Comparison of ENCODE assay signal across 8 cellular contexts in the genomic region with DNA sequence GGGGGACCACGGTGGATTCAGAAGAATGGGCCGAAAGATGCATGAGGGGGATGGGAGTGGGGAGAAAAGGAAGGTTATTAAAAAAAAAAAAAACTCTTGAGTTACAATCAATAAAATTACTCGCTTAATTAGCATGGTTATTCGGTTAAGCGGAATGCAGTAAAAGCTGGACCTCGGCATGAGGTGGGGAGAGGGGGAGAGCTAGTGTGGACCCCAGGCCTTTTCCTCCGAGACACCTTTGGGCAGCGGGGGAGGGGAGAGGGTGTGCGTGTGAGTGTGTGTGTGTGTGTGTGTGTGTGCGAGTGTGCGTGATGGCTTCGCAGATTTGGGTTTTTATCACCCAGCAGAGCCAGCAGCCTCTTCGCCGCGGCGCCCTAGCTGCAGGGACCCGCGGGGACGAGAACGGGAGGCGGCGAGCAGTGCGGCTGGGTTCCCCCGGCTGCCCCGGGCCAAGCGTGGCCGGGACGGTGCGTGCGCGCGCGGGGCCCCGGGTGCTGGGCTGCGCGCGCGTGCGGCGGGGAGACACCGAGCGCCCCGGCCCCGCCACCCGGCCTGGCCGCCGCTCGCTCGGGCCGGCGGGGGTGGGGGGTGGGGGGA. TPM values are rescaled to one million over a fixed set of nuclear protein-coding genes. Genes with fewer than 3 reads are reported as not detected.
A peak's percentile ranks its signal among the peaks of the same experiment; 100 is the strongest.
DNase-seq lines count a peak whose midpoint lies in the region; TF ChIP-seq lines count a peak whose summit lies in the region.

No MANE protein-coding gene starts in this region.

- H3K36me3 Mint-ChIP-seq in CD14-positive monocyte (peaks cover 3 to 9% of the 10 kb centered on the region in 2 donors), nephron progenitor cell (ENCODE audit: low read depth) (peaks cover 7% of the 10 kb centered on the region)

- H3K27ac Mint-ChIP-seq in CD14-positive monocyte (peak overlapping the region; percentile 38 to 88 (median 80)), nephron progenitor cell (peak overlapping the region; percentile 98)

- H3K9me3 Mint-ChIP-seq in CD14-positive monocyte: no peaks in the 10 kb centered on the region
- no peaks in the 10 kb centered on the region for H3K9me3 Mint-ChIP-seq in nephron progenitor cell

- peak overlapping the region; percentile 76 for H3K4me3 ChIP-seq in NB4 (ENCODE audit: low read depth, low read length)

- H3K4me3 Mint-ChIP-seq in CD14-positive monocyte: peak overlapping the region; percentile 92 to 93
- peak overlapping the region; percentile 96 for H3K4me3 Mint-ChIP-seq in nephron progenitor cell

- H3K27me3 Mint-ChIP-seq in CD14-positive monocyte (ENCODE audit: low read depth in 3 of 3): peaks cover 0 to 2% (median 2%) of the 10 kb centered on the region in 3 donors
- peaks cover 13% of the 10 kb centered on the region for H3K27me3 Mint-ChIP-seq in nephron progenitor cell (ENCODE audit: low read depth, poor library complexity)

- TF ChIP-seq POLR2A in NB4 (IDR thresholded peaks at IDR 0.05; ENCODE audit: extremely low read depth, insufficient read length): no peak

- DNase-seq in CD14-positive monocyte (ENCODE audit: low spot score) (no peak), NB4 (ENCODE audit: low read depth) (peak; percentile 70), dermis blood vessel endothelial cell (peak; percentile 32), nephron progenitor cell (peak; percentile 47), SIG-M5 treated with dmso at 0.1 percent for 504 hours (lab: John Stamatoyannopoulos, UW; ENCODE audit: unreplicated experiment) (no peak), HuH-7.5 (ENCODE audit: low spot score) (no peak), NCI-H2029 treated with DMSO at 0.1 percent for 48 hours (lab: John Stamatoyannopoulos, UW) (no peak)
- no peak for DNase-seq in stimulated activated CD4-positive, alpha-beta T cell treated with anti-CD3 and anti-CD28 coated beads, Interleukin-4, amount 100 ng/mL, for 4 hours

- H3K4me1 Mint-ChIP-seq in CD14-positive monocyte: peaks cover 52% of the 10 kb centered on the region
- H3K4me1 Mint-ChIP-seq in nephron progenitor cell: peaks cover 54% of the 10 kb centered on the region

- TF ChIP-seq CTCF in CD14-positive monocyte (IDR thresholded peaks at IDR 0.05): no peak
- no peak for TF ChIP-seq CTCF in NB4 (IDR thresholded peaks at IDR 0.05; ENCODE audit: low read depth, low read length)
- TF ChIP-seq CTCF in nephron progenitor cell (IDR thresholded peaks at IDR 0.05): no peak

- intact Hi-C loops in CD14-positive monocyte (cut with micrococcal nuclease): loop anchor here (5.0 to 10.0 kb wide), 3 partner anchors 72 to 114 kb away; partner anchors contain the start of gene ACTG1 (in 1 of the 2)

RNA-seq across cellular contexts. Expression of gene BAHCC1, which starts 3.7 kb away (rescaled TPM):
- under 1 TPM; 0.11 to 0.27 TPM for polyA plus RNA-seq in CD14-positive monocyte
- total RNA-seq in dermis blood vessel endothelial cell: 4.8 and 19.3 TPM in 2 replicates

Comparison
In these comparisons a context has a peak if more than half of its experiments do, and no peak if none do; other contexts are left out.
1. DNase-seq: peak in NB4 (single experiment), dermis blood vessel endothelial cell (single experiment) and nephron progenitor cell (single experiment); none in CD14-positive monocyte (single experiment), SIG-M5 treated with dmso at 0.1 percent for 504 hours (single experiment), HuH-7.5 (single experiment), stimulated activated CD4-positive, alpha-beta T cell treated with anti-CD3 and anti-CD28 coated beads, Interleukin-4, amount 100 ng/mL, for 4 hours (0 of 2) and NCI-H2029 treated with DMSO at 0.1 percent for 48 hours (single experiment).